Comparison of ENCODE assay signal across 32 cellular contexts in the genomic region with DNA sequence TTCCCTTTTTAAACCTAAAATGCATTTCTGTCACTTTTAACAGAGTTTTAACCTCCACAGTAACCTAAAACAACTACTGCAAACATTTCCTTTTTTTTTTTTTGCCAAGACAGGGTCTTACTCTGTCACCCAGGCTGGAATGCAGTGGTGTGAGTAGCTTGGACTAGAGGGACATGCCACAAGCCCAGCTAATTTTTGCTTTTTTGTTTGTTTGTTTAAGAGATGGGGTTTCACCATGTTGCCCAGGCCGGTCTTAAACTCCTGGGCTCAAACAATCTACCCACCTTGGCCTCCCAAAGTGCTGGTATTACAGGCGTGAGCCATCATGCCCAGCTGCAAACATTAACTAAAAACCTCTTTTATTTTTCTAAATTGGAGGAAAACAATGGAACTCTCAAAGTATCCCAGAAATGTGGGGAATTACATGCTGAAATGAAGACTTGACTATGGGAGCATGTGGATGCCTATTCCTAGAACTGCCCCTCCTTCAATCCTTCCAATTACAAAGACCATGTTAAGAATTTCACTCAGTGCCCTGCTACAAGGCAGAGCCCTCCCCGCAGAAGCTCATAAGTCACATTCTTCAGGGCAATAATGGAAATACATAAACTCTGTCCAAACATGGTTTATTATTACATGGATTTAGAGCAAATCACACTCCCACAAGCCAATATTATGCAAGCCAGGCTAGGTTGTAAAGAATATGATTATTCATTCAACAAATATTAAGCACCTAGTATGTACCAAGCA.
DNase-seq lines count a peak whose midpoint lies in the region; ATAC-seq and TF ChIP-seq lines count a peak whose summit lies in the region.
"Had no signal": no experiment of that assay in that cellular context is flagged by ENCODE, and none has a peak within 500 bp of the region (broad histone marks: within the 10 kb centered on the region; RNA-seq: fewer than 3 reads in every experiment).

No MANE protein-coding gene starts in this region.

- no peak overlapping the region for H3K23ac ChIP-seq in mesenchymal stem cell (ENCODE audit: low read length in 2 of 2)

- 73% methylated on average over 1 of the region's 3 CpGs for WGBS in mesenchymal stem cell

- H3K4me3 Mint-ChIP-seq in WTC11: no peak overlapping the region
- H3K4me3 Mint-ChIP-seq: activated naive CD8-positive, alpha-beta T cell treated with anti-CD3 and anti-CD28 coated beads, Interleukin-2, amount 10 ng/mL, durations not matched to agents 7 days and 5 days; activated T-cell treated with anti-CD3 and anti-CD28 coated beads, Interleukin-2, amount 50 U/mL, for 4 hours; natural killer cell treated with Interleukin-12 subunit alpha and Interleukin-12 subunit beta and Interleukin-15 and Interleukin-18, amount 100 ng/mL, for 72 hours; T-helper 1 cell treated with Interleukin-12 subunit alpha and Interleukin-12 subunit beta and Interleukin-4 antibody, amounts not matched to agents 30 μg/mL and 1 μg/mL, for 36 hours had no signal

- peaks cover 34% of the 10 kb centered on the region for H3K4me1 Mint-ChIP-seq in WTC11
- H3K4me1 Mint-ChIP-seq: activated naive CD8-positive, alpha-beta T cell treated with anti-CD3 and anti-CD28 coated beads, Interleukin-2, amount 10 ng/mL, durations not matched to agents 7 days and 5 days had no signal

- H3K36me3 ChIP-seq in mesenchymal stem cell (ENCODE audit: control insufficient read depth in 1 of 2, insufficient read depth in 2 of 2, low read depth in 1 of 2, low read length in 2 of 2): peaks cover 0 to 26% of the 10 kb centered on the region in 2 experiments
- H3K36me3 ChIP-seq: BLaER1, esophagus squamous epithelium, right atrium auricular region, vagina had no signal

- peaks cover 3% of the 10 kb centered on the region for H3K4me1 ChIP-seq in mesenchymal stem cell (ENCODE audit: control insufficient read depth, insufficient read depth, low read depth, low read length)
- H3K4me1 ChIP-seq: BLaER1, esophagus squamous epithelium, right atrium auricular region, vagina had no signal

- intact Hi-C loops in Right ventricle myocardium inferior (cut with DNase I): no loop called here

- H3K27ac Mint-ChIP-seq in WTC11: no peak overlapping the region
- H3K27ac Mint-ChIP-seq: activated naive CD8-positive, alpha-beta T cell treated with anti-CD3 and anti-CD28 coated beads, Interleukin-2, amount 10 ng/mL, durations not matched to agents 7 days and 5 days; natural killer cell treated with Interleukin-12 subunit alpha and Interleukin-12 subunit beta and Interleukin-15 and Interleukin-18, amount 100 ng/mL, for 72 hours; T-helper 1 cell treated with Interleukin-12 subunit alpha and Interleukin-12 subunit beta and Interleukin-4 antibody, amounts not matched to agents 30 μg/mL and 1 μg/mL, for 36 hours had no signal

- no peak overlapping the region for H4K8ac ChIP-seq in mesenchymal stem cell (ENCODE audit: low read length)

- H3K9me3 Mint-ChIP-seq in WTC11: peaks cover 9% of the 10 kb centered on the region
- H3K9me3 Mint-ChIP-seq: activated naive CD8-positive, alpha-beta T cell treated with anti-CD3 and anti-CD28 coated beads, Interleukin-2, amount 10 ng/mL, durations not matched to agents 7 days and 5 days; natural killer cell treated with Interleukin-12 subunit alpha and Interleukin-12 subunit beta and Interleukin-15 and Interleukin-18, amount 100 ng/mL, for 72 hours; T-helper 1 cell treated with Interleukin-12 subunit alpha and Interleukin-12 subunit beta and Interleukin-4 antibody, amounts not matched to agents 30 μg/mL and 1 μg/mL, for 36 hours had no signal

- TF ChIP-seq CTCF in WTC11 (IDR thresholded peaks at IDR 0.05): no peak

- no peak overlapping the region for H3K14ac ChIP-seq in mesenchymal stem cell (ENCODE audit: low read length in 2 of 2)

- ATAC-seq in WTC11 (peak; percentile 54), Right ventricle myocardium inferior (no peak)
- ATAC-seq: activated T-cell treated with anti-CD3 and anti-CD28 coated beads, Interleukin-2, amount 50 U/mL, for 4 hours; HepG2; left ventricle myocardium superior; natural killer cell treated with Interleukin-12 subunit alpha and Interleukin-12 subunit beta and Interleukin-15 and Interleukin-18, amount 100 ng/mL, for 72 hours; stimulated activated naive CD8-positive, alpha-beta T cell treated with anti-CD3 and anti-CD28 coated beads, Interleukin-15, Interleukin-2, amounts not matched to agents 100 U/mL and 50 U/mL, for 24 hours had no signal

- POLR2A ChIA-PET in WTC11 (lab: Charles Lee): interaction anchor here (0.7 kb wide), 2 partner anchors 67 to 85 kb away, joined by 3 read pairs; no protein-coding TSS in a partner anchor

- no peaks in the 10 kb centered on the region for H3K27me3 Mint-ChIP-seq in WTC11 (ENCODE audit: low read depth)
- H3K27me3 Mint-ChIP-seq: activated naive CD8-positive, alpha-beta T cell treated with anti-CD3 and anti-CD28 coated beads, Interleukin-2, amount 10 ng/mL, durations not matched to agents 7 days and 5 days had no signal

- H3K79me1 ChIP-seq in mesenchymal stem cell (replicated peaks; ENCODE audit: low read length, poor library complexity, severe bottlenecking): no peaks in the 10 kb centered on the region

- no peak overlapping the region for H2BK120ac ChIP-seq in mesenchymal stem cell (ENCODE audit: low read depth, low read length)

- H2AFZ ChIP-seq in mesenchymal stem cell (ENCODE audit: low read depth, low read length): no peak overlapping the region

- H3K4me2 ChIP-seq in mesenchymal stem cell (ENCODE audit: low read length, poor library complexity, severe bottlenecking): no peak overlapping the region
- H3K4me2 ChIP-seq: BLaER1, SK-N-SH had no signal

- peak overlapping the region; percentile 8 for H3K27ac ChIP-seq in mesenchymal stem cell (ENCODE audit: low read length, poor library complexity, severe bottlenecking)
- H3K27ac ChIP-seq: BLaER1, esophagus squamous epithelium, right atrium auricular region, RWPE1, vagina had no signal

- no peak overlapping the region for H3K18ac ChIP-seq in mesenchymal stem cell (ENCODE audit: low read depth in 1 of 2, low read length in 2 of 2)

- no peak overlapping the region for H2AK5ac ChIP-seq in mesenchymal stem cell (ENCODE audit: low read length, severe bottlenecking)

- H3K4me3 ChIP-seq in mesenchymal stem cell (ENCODE audit: insufficient read depth in 1 of 2, low read depth in 1 of 2, low read length in 2 of 2): no peak overlapping the region
- H3K4me3 ChIP-seq: BLaER1, esophagus squamous epithelium, right atrium auricular region, vagina had no signal

- peaks cover 4% of the 10 kb centered on the region; the same call in 1 of the 2 replicates for H3K36me3 Mint-ChIP-seq in WTC11
- H3K36me3 Mint-ChIP-seq: activated naive CD8-positive, alpha-beta T cell treated with anti-CD3 and anti-CD28 coated beads, Interleukin-2, amount 10 ng/mL, durations not matched to agents 7 days and 5 days; natural killer cell treated with Interleukin-12 subunit alpha and Interleukin-12 subunit beta and Interleukin-15 and Interleukin-18, amount 100 ng/mL, for 72 hours had no signal

- no peak overlapping the region for H3K4ac ChIP-seq in mesenchymal stem cell (ENCODE audit: low read depth in 1 of 2, low read length in 2 of 2)

- H2BK5ac ChIP-seq in mesenchymal stem cell (ENCODE audit: low read depth, low read length, poor library complexity, severe bottlenecking): no peak overlapping the region

- CTCF ChIA-PET in WTC11 (lab: Charles Lee): no interaction called here

- H2BK12ac ChIP-seq in mesenchymal stem cell (ENCODE audit: low read length in 2 of 2): no peak overlapping the region

- no peaks in the 10 kb centered on the region for H3K9me3 ChIP-seq in mesenchymal stem cell (ENCODE audit: control insufficient read depth, low read length)
- H3K9me3 ChIP-seq: esophagus squamous epithelium, right atrium auricular region, SK-N-SH, vagina had no signal

- H4K91ac ChIP-seq in mesenchymal stem cell (ENCODE audit: low read length): no peak overlapping the region

- H2BK15ac ChIP-seq in mesenchymal stem cell (ENCODE audit: low read depth, poor library complexity, severe bottlenecking): no peak overlapping the region

- H3K27me3 ChIP-seq in mesenchymal stem cell (ENCODE audit: control insufficient read depth in 1 of 2, insufficient read depth in 1 of 2, low read length in 2 of 2): peaks cover 0 to 3% of the 10 kb centered on the region in 2 experiments
- H3K27me3 ChIP-seq: BLaER1, esophagus squamous epithelium, right atrium auricular region, vagina had no signal

- no peak for DNase-seq in WTC11 (ENCODE audit: low spot score)
- DNase-seq in fibroblast of gingiva (ENCODE audit: low read depth): peak; percentile 2
- no peak for DNase-seq in mesenchymal stem cell
- no peak for DNase-seq in GM03348 (ENCODE audit: low spot score)
- DNase-seq in stimulated activated CD8-positive, alpha-beta memory T cell treated with anti-CD3 and anti-CD28 coated beads, Interleukin-4, amount 100 ng/mL, for 48 hours: no peak
- no peak for DNase-seq in NCI-H2196 (lab: John Stamatoyannopoulos, UW; ENCODE audit: unreplicated experiment)
- DNase-seq in Right ventricle myocardium inferior (ENCODE audit: missing footprints): no peak
- DNase-seq: activated CD4-positive, CD25-positive, alpha-beta regulatory T cell; activated gamma-delta T cell; activated naive CD8-positive, alpha-beta T cell treated with anti-CD3 and anti-CD28 coated beads, Interleukin-2, amount 10 ng/mL, durations not matched to agents 7 days and 5 days; activated T-cell treated with anti-CD3 and anti-CD28 coated beads, Interleukin-2, amount 50 U/mL, for 4 hours; central memory CD4-positive, alpha-beta T cell; esophagus squamous epithelium; HCEC 1CT; hippocampal formation; Kasumi-1; left ventricle myocardium superior; NCI-H1417 treated with DMSO at 0.1 percent for 48 hours; NCI-H2029 treated with DMSO at 0.1 percent for 48 hours; NCI-H2227 treated with DMSO at 0.1 percent for 48 hours; NCI-H526; OCI-M1; SK-N-SH; stimulated activated CD4-positive, alpha-beta T cell treated with anti-CD3 and anti-CD28 coated beads, Interleukin-1b, Interleukin-23, amount 100 ng/mL, for 48 hours; stimulated activated naive CD8-positive, alpha-beta T cell treated with anti-CD3 and anti-CD28 coated beads, Interleukin-15, Interleukin-2, amounts not matched to agents 100 U/mL and 50 U/mL, for 24 hours had no signal

- H3K9ac ChIP-seq in mesenchymal stem cell (ENCODE audit: low read length): no peak overlapping the region
- H3K9ac ChIP-seq: BLaER1, SK-N-SH had no signal

TF ChIP-seq in WTC11, 78 proteins besides CTCF, POLR2A, EP300 and RAD21:
- TF ChIP-seq JAZF1 (CRISPR knock-in tag; IDR thresholded peaks at IDR 0.05): no peak
